ENCODE assay signal across 23 cellular contexts in the genomic region with DNA sequence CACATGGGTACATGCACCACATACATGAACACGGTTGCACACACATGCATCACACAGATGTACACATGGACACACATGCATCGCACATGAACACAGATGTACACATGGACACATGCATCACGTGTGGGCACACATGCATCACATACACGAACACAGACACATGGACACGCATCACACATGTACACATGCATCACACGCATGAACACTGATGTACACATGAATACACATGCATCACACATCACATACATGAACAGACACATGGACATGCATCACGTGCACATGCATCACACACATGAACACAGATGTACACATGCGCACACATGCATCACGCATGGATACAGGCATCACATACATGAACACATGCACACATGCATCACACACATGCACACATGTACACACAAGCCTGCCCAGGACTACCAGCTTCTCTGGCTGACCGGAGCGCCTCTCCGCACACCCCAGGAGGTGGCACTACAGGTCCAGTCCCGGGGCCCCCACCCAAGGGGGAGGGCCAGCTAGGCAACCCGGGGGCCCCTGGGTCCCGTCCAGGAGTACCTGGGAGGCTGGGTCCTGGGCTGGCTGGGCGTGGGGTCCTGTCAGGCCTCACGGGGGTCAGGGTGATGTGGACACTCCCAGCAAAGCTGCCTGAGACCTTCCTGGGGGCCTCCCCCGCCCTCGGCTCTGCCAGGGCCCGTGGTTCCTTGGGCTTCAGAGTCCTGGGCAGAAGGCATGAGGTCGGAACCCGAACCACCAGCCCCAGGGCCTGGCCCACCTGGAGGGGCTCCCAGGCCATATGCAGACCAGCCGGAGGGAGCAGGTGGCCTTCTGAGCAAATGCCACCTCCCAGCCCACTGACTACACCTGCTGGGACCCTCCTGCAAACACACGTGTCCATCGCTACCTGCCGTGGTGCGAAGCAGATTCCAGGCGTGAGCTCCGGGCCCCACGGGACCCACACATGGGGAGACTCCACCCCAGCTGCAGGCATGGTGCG. TPM values are rescaled to one million over a fixed set of nuclear protein-coding genes. Genes with fewer than 3 reads are reported as not detected.
A peak's percentile ranks its signal among the peaks of the same experiment; 100 is the strongest.
DNase-seq lines count a peak whose midpoint lies in the region; TF ChIP-seq lines count a peak whose summit lies in the region.
"Had no signal": no experiment of that assay in that cellular context is flagged by ENCODE, and none has a peak within 500 bp of the region (broad histone marks: within the 10 kb centered on the region; RNA-seq: fewer than 3 reads in every experiment).

No MANE protein-coding gene starts in this region.

- H3K9me3 ChIP-seq in Loucy (ENCODE audit: insufficient read depth, low read depth, low read length) (no peaks in the 10 kb centered on the region), neuronal stem cell (replicated peaks in 1 of 2; ENCODE audit: control insufficient read depth in 2 of 2, insufficient read depth in 1 of 2, low read depth in 1 of 2, low read length in 2 of 2) (peaks cover 0 to 5% of the 10 kb centered on the region in 2 donors)
- no peaks in the 10 kb centered on the region for H3K9me3 ChIP-seq in effector memory CD4-positive, alpha-beta T cell (ENCODE audit: control insufficient read depth, low read length)
- H3K9me3 ChIP-seq: BLaER1, Caco-2, colonic mucosa, lower lobe of right lung had no signal

- no peak overlapping the region for H3K27ac Mint-ChIP-seq in chondrocyte (ENCODE audit: unreplicated experiment)
- H3K27ac Mint-ChIP-seq: activated naive CD4-positive, alpha-beta T cell treated with anti-CD3 and anti-CD28 coated beads, Interleukin-2, amount 10 ng/mL, durations not matched to agents 7 days and 5 days; immature natural killer cell had no signal

- peak overlapping the region; percentile 89 for H3K23ac ChIP-seq in neuronal stem cell (ENCODE audit: low read depth, low read length, poor library complexity)

- H2BK12ac ChIP-seq in neuronal stem cell (ENCODE audit: low read length) = no peak overlapping the region

- no peaks in the 10 kb centered on the region for H3K9me3 Mint-ChIP-seq in chondrocyte (ENCODE audit: low read depth)
- H3K9me3 Mint-ChIP-seq: immature natural killer cell had no signal

- POLR2A ChIA-PET in GM10248 (lab: Yijun Ruan, JAX) = no interaction called here

- H2AK5ac ChIP-seq in neuronal stem cell (ENCODE audit: low read depth, low read length) = peak overlapping the region; percentile 81

- no peak overlapping the region for H4K8ac ChIP-seq in neuronal stem cell (ENCODE audit: low read depth, low read length)

- H3K9me2 ChIP-seq in Loucy (replicated peaks; ENCODE audit: low read depth, low read length) = no peaks in the 10 kb centered on the region

- H3K36me3 Mint-ChIP-seq in chondrocyte (ENCODE audit: low read depth) = peaks cover 15% of the 10 kb centered on the region
- H3K36me3 Mint-ChIP-seq: activated naive CD4-positive, alpha-beta T cell treated with anti-CD3 and anti-CD28 coated beads, Interleukin-2, amount 10 ng/mL, durations not matched to agents 7 days and 5 days; immature natural killer cell had no signal

- H3K4me3 Mint-ChIP-seq in chondrocyte (ENCODE audit: unreplicated experiment) = no peak overlapping the region
- H3K4me3 Mint-ChIP-seq: activated naive CD4-positive, alpha-beta T cell treated with anti-CD3 and anti-CD28 coated beads, Interleukin-2, amount 10 ng/mL, durations not matched to agents 7 days and 5 days; immature natural killer cell had no signal

- no peaks in the 10 kb centered on the region for H3K79me2 ChIP-seq in Loucy (ENCODE audit: insufficient read depth, low read length)

- H2BK15ac ChIP-seq in neuronal stem cell (ENCODE audit: low read length) = peak overlapping the region; percentile 45

- CTCF ChIA-PET in GM10248 (lab: Yijun Ruan, JAX) = interaction anchor here (1.1 to 5.0 kb wide), 3 partner anchors 8 to 35 kb away, joined by 3 to 26 read pairs (median 9); no protein-coding TSS in a partner anchor

- no peak overlapping the region for H3K18ac ChIP-seq in neuronal stem cell (ENCODE audit: low read length)

- DNase-seq in GM10248 (ENCODE audit: extremely low spot score) (no peak), chondrocyte (ENCODE audit: low spot score) (no peak), neuronal stem cell (ENCODE audit: low spot score) (no peak), RKO (ENCODE audit: low spot score) (no peak), NCI-H146 treated with DMSO at 0.1 percent for 48 hours (lab: John Stamatoyannopoulos, UW; ENCODE audit: unreplicated experiment) (no peak), HCEC 1CT (no peak)
- no peak for DNase-seq in effector memory CD4-positive, alpha-beta T cell
- DNase-seq: activated CD8-positive, alpha-beta memory T cell treated with anti-CD3 and anti-CD28 coated beads for 24 hours; activated naive CD4-positive, alpha-beta T cell treated with anti-CD3 and anti-CD28 coated beads, Interleukin-2, amount 10 ng/mL, durations not matched to agents 7 days and 5 days; activated T-cell treated with anti-CD3 and anti-CD28 coated beads, Interleukin-2, amount 50 U/mL, for 48 hours; Caco-2; colonic mucosa; immature natural killer cell; lower lobe of right lung; NCI-H1048; NCI-H2081; NCI-H446; retina; stimulated activated CD8-positive, alpha-beta memory T cell treated with anti-CD3 and anti-CD28 coated beads, Interleukin-4, amount 100 ng/mL, for 48 hours; T1000 had no signal

- no peak overlapping the region for H3K4me3 ChIP-seq in Loucy (ENCODE audit: low read length, poor library complexity, severe bottlenecking)
- H3K4me3 ChIP-seq in neuronal stem cell (ENCODE audit: low read length in 2 of 2) = peak overlapping the region in 1 of 2 donors; percentile 64
- H3K4me3 ChIP-seq in effector memory CD4-positive, alpha-beta T cell (ENCODE audit: insufficient read depth, low read depth, low read length, poor library complexity, severe bottlenecking) = no peak overlapping the region
- H3K4me3 ChIP-seq: BLaER1, colonic mucosa, lower lobe of right lung had no signal

- no peaks in the 10 kb centered on the region for H4K20me1 ChIP-seq in Loucy (ENCODE audit: insufficient read depth, low read length, poor library complexity, severe bottlenecking)
- H4K20me1 ChIP-seq: BLaER1 had no signal

- H3K14ac ChIP-seq in neuronal stem cell (ENCODE audit: low read length) = peak overlapping the region; percentile 86

- no peak overlapping the region for H3K9ac ChIP-seq in Loucy (ENCODE audit: low read depth, low read length, poor library complexity, severe bottlenecking)
- no peak overlapping the region for H3K9ac ChIP-seq in neuronal stem cell (ENCODE audit: low read depth, low read length, poor library complexity)
- H3K9ac ChIP-seq: BLaER1, KMS-11 had no signal

- H3K36me3 ChIP-seq in Loucy (ENCODE audit: insufficient read depth, low read length) (no peaks in the 10 kb centered on the region), neuronal stem cell (replicated peaks in 1 of 2; ENCODE audit: control insufficient read depth in 2 of 2, insufficient read depth in 2 of 2, low read length in 2 of 2) (peaks cover 0 to 5% of the 10 kb centered on the region in 2 donors)
- no peaks in the 10 kb centered on the region for H3K36me3 ChIP-seq in effector memory CD4-positive, alpha-beta T cell (ENCODE audit: control insufficient read depth, insufficient read depth, low read length)
- H3K36me3 ChIP-seq: BLaER1, colonic mucosa had no signal

- peak overlapping the region; percentile 66 for H2BK5ac ChIP-seq in neuronal stem cell (ENCODE audit: low read length)

- H3K4me2 ChIP-seq in Loucy (ENCODE audit: low read depth, low read length, poor library complexity, severe bottlenecking) = no peak overlapping the region
- no peak overlapping the region for H3K4me2 ChIP-seq in neuronal stem cell (ENCODE audit: insufficient read depth, low read length, poor library complexity, severe bottlenecking)
- H3K4me2 ChIP-seq: KMS-11 had no signal

- no peaks in the 10 kb centered on the region for H3K4me1 Mint-ChIP-seq in chondrocyte (ENCODE audit: low read depth)
- H3K4me1 Mint-ChIP-seq: activated naive CD4-positive, alpha-beta T cell treated with anti-CD3 and anti-CD28 coated beads, Interleukin-2, amount 10 ng/mL, durations not matched to agents 7 days and 5 days; immature natural killer cell had no signal

- no peaks in the 10 kb centered on the region for H3F3A ChIP-seq in Loucy (ENCODE audit: low read depth)

- no peak overlapping the region for H3K4ac ChIP-seq in neuronal stem cell (ENCODE audit: low read length)

- H3K79me1 ChIP-seq in neuronal stem cell (ENCODE audit: low read depth, low read length) = peaks cover 2% of the 10 kb centered on the region

- H2AFZ ChIP-seq in Loucy (ENCODE audit: low read length) (no peak overlapping the region), neuronal stem cell (ENCODE audit: low read length) (no peak overlapping the region)

- no peaks in the 10 kb centered on the region for H3K27me3 Mint-ChIP-seq in chondrocyte (ENCODE audit: low read depth)
- H3K27me3 Mint-ChIP-seq: activated naive CD4-positive, alpha-beta T cell treated with anti-CD3 and anti-CD28 coated beads, Interleukin-2, amount 10 ng/mL, durations not matched to agents 7 days and 5 days had no signal

- TF ChIP-seq CTCF in GM10248 (IDR thresholded peaks at IDR 0.05; ENCODE audit: control extremely low read depth, extremely low read depth, low read depth, missing control alignments) = peak; percentile 23
- TF ChIP-seq CTCF in Loucy (conservative IDR thresholded peaks at IDR 0.05; ENCODE audit: low read length) = peak; percentile 35; the same call in 1 of the 2 replicates
- TF ChIP-seq CTCF in chondrocyte (IDR thresholded peaks at IDR 0.05) = peak; percentile 38

- peak overlapping the region; percentile 47 for H2BK120ac ChIP-seq in neuronal stem cell (ENCODE audit: low read depth, low read length)

- H3K27ac ChIP-seq in neuronal stem cell (replicated peaks; ENCODE audit: low read length) = peak overlapping the region; percentile 24
- no peak overlapping the region for H3K27ac ChIP-seq in effector memory CD4-positive, alpha-beta T cell (ENCODE audit: insufficient read depth, low read length, poor library complexity, severe bottlenecking)
- H3K27ac ChIP-seq: BLaER1, colonic mucosa, KMS-11, lower lobe of right lung had no signal

- no peaks in the 10 kb centered on the region for H3K4me1 ChIP-seq in Loucy (ENCODE audit: insufficient read depth, low read length, poor library complexity, severe bottlenecking)
- peaks cover 0 to 3% of the 10 kb centered on the region in 2 donors for H3K4me1 ChIP-seq in neuronal stem cell (ENCODE audit: control insufficient read depth in 2 of 2, insufficient read depth in 1 of 2, low read depth in 1 of 2, low read length in 2 of 2)
- H3K4me1 ChIP-seq in effector memory CD4-positive, alpha-beta T cell (ENCODE audit: control insufficient read depth, insufficient read depth, low read length, poor library complexity, severe bottlenecking) = no peaks in the 10 kb centered on the region
- H3K4me1 ChIP-seq: Caco-2, colonic mucosa, lower lobe of right lung had no signal

- no CpG with 5 or more reads among the region's 31 CpGs for WGBS in neuronal stem cell (ENCODE audit: extremely low coverage in 2 of 2, insufficient read length in 2 of 2, insufficient replicate concordance in 1 of 2), 2 donors

- H3K27me3 ChIP-seq in Loucy (ENCODE audit: insufficient read depth, low read length, poor library complexity, severe bottlenecking) (no peaks in the 10 kb centered on the region), neuronal stem cell (ENCODE audit: control insufficient read depth in 3 of 3, insufficient read depth in 3 of 3, low read depth in 1 of 3, low read length in 3 of 3) (no peaks in the 10 kb centered on the region)
- no peaks in the 10 kb centered on the region for H3K27me3 ChIP-seq in effector memory CD4-positive, alpha-beta T cell (replicated peaks; ENCODE audit: control insufficient read depth, insufficient read depth, low read length, poor library complexity, severe bottlenecking)
- H3K27me3 ChIP-seq: BLaER1, colonic mucosa had no signal

- no peak overlapping the region for H4K91ac ChIP-seq in neuronal stem cell (ENCODE audit: low read depth, low read length, poor library complexity)

RNA-seq across cellular contexts. Expression of gene MICALL2, which starts 19.6 kb away (rescaled TPM):
- total RNA-seq in chondrocyte = 44.5 to 56.9 TPM (median 45.2 TPM) in 3 replicates
- polyA plus RNA-seq in neuronal stem cell (2013, experiment 1 of 2) = 9.4 TPM
- 10.1 TPM for polyA plus RNA-seq in neuronal stem cell (2013, experiment 2 of 2)
